21 cellular contexts compared by ENCODE assay signal in genomic region chr13:27853871-27854270, GRCh38.
DNase-seq lines count a peak whose midpoint lies in the region; ATAC-seq, FAIRE-seq and TF ChIP-seq lines count a peak whose summit lies in the region.
"Had no signal": no experiment of that assay in that cellular context is flagged by ENCODE, and none has a peak within 500 bp of the region (broad histone marks: within the 10 kb centered on the region; RNA-seq: fewer than 3 reads in every experiment).

No MANE protein-coding gene starts in this region.

- H3K27ac Mint-ChIP-seq in stimulated activated effector memory CD8-positive, alpha-beta T cell treated with anti-CD3 and anti-CD28 coated beads, Interleukin-12 subunit alpha, Interleukin-12 subunit beta, amount 100 ng/mL, for 72 hours, result no peak overlapping the region
- H3K27ac Mint-ChIP-seq: B cell, CD14-positive monocyte, GM23338 had no signal

- H3K9ac ChIP-seq in H1 (replicated peaks in 1 of 4; ENCODE audit: extremely low read depth in 1 of 4, low read depth in 3 of 4, low read length in 3 of 4) (no peak overlapping the region), neuronal stem cell (ENCODE audit: low read depth, low read length, poor library complexity) (peak overlapping the region; percentile 7), mesendoderm (ENCODE audit: low read length) (no peak overlapping the region)

- peaks cover 0 to 2% of the 10 kb centered on the region in 2 experiments for H4K20me1 ChIP-seq in H1 (replicated peaks in 1 of 2; ENCODE audit: control insufficient read depth in 1 of 2, insufficient read depth in 2 of 2, low read length in 2 of 2)

- H3K4me1 Mint-ChIP-seq in stimulated activated effector memory CD8-positive, alpha-beta T cell treated with anti-CD3 and anti-CD28 coated beads, Interleukin-12 subunit alpha, Interleukin-12 subunit beta, amount 100 ng/mL, for 72 hours, result no peaks in the 10 kb centered on the region
- H3K4me1 Mint-ChIP-seq: B cell, CD14-positive monocyte had no signal

- H3K4ac ChIP-seq in H1 (replicated peaks; ENCODE audit: insufficient read length, low read depth, low read length) (no peak overlapping the region), neuronal stem cell (ENCODE audit: low read length) (no peak overlapping the region), mesendoderm (ENCODE audit: low read depth, low read length) (no peak overlapping the region)

- no peak overlapping the region for H3K4me2 ChIP-seq in H1 (ENCODE audit: insufficient read depth in 1 of 2, low read depth in 2 of 2, low read length in 2 of 2)
- H3K4me2 ChIP-seq in neuronal stem cell (ENCODE audit: insufficient read depth, low read length, poor library complexity, severe bottlenecking), result no peak overlapping the region
- no peak overlapping the region for H3K4me2 ChIP-seq in mesendoderm (ENCODE audit: low read length)
- H3K4me2 ChIP-seq: GM23338 had no signal

- no peak overlapping the region for H4K5ac ChIP-seq in H1 (ENCODE audit: insufficient read length, low read depth, low read length)
- H4K5ac ChIP-seq in mesendoderm (ENCODE audit: low read length), result no peak overlapping the region

- H3K56ac ChIP-seq in H1 (replicated peaks; ENCODE audit: insufficient read length, low read depth, low read length) (no peak overlapping the region), mesendoderm (ENCODE audit: low read length) (no peak overlapping the region)

- no peaks in the 10 kb centered on the region for H3K9me3 Mint-ChIP-seq in stimulated activated effector memory CD8-positive, alpha-beta T cell treated with anti-CD3 and anti-CD28 coated beads, Interleukin-12 subunit alpha, Interleukin-12 subunit beta, amount 100 ng/mL, for 72 hours
- H3K9me3 Mint-ChIP-seq: GM23338 had no signal

- H2BK5ac ChIP-seq in H1 (ENCODE audit: low read depth, low read length) (0 out of 2 replicates have a peak overlapping the region, but pooled peaks have one; percentile 52), neuronal stem cell (ENCODE audit: low read length) (no peak overlapping the region), mesendoderm (ENCODE audit: low read length) (no peak overlapping the region)

- H2BK12ac ChIP-seq in H1 (ENCODE audit: low read depth, low read length) (peak overlapping the region; percentile 39; the same call in 1 of the 2 replicates), neuronal stem cell (ENCODE audit: low read length) (no peak overlapping the region)

- H3K4me1 ChIP-seq in H1 (replicated peaks in 1 of 4; ENCODE audit: control insufficient read depth in 3 of 4, insufficient read depth in 4 of 4, low read length in 3 of 4) (peaks cover 0 to 7% (median 3%) of the 10 kb centered on the region in 4 experiments; a peak in 4 of 7 replicates), neuronal stem cell (ENCODE audit: control insufficient read depth in 2 of 2, insufficient read depth in 1 of 2, low read depth in 1 of 2, low read length in 2 of 2) (peaks cover 0 to 4% of the 10 kb centered on the region in 2 donors), mesendoderm (ENCODE audit: control insufficient read depth, low read depth, low read length) (no peaks in the 10 kb centered on the region)
- H3K4me1 ChIP-seq: Peyer's patch had no signal

- H4K8ac ChIP-seq in H1 (ENCODE audit: extremely low read depth, insufficient read depth, low read length), result peak overlapping the region; percentile 35; the same call in 1 of the 2 replicates
- peak overlapping the region; percentile 56 for H4K8ac ChIP-seq in neuronal stem cell (ENCODE audit: low read depth, low read length)
- H4K8ac ChIP-seq in mesendoderm (ENCODE audit: low read depth, low read length), result no peak overlapping the region

- no peak for TF ChIP-seq EP300 in H1 (IDR thresholded peaks at IDR 0.05; ENCODE audit: borderline replicate concordance in 1 of 2, low read depth in 2 of 2, low read length in 2 of 2)

- no peak for TF ChIP-seq RAD21 in H1 (IDR thresholded peaks at IDR 0.05 in 1 of 2, conservative IDR thresholded peaks at IDR 0.05 in 1 of 2; ENCODE audit: low read depth in 2 of 2, low read length in 2 of 2)

- CTCF ChIA-PET in H1 (lab: Charles Lee; ENCODE audit: partially characterized antibody), result interaction anchor here (0.9 to 1.1 kb wide), 3 partner anchors 16 to 481 kb away, joined by 3 read pairs; no protein-coding TSS in a partner anchor

- 82% methylated on average over 7 of the region's 7 CpGs; no CpG with 5 or more reads in 1 of the 2 experiments for WGBS in H1 (ENCODE audit: extremely low coverage in 1 of 2, insufficient coverage in 1 of 2, insufficient read length in 1 of 2, insufficient replicate concordance in 2 of 2, low coverage in 1 of 2, low lambda C conversion rate in 2 of 2, missing lambda C conversion rate in 1 of 2), 2 experiments
- whole genome bisulfite sequencing in neuronal stem cell (ENCODE audit: extremely low coverage in 2 of 2, insufficient read length in 2 of 2, insufficient replicate concordance in 1 of 2), 2 donors, result no CpG with 5 or more reads among the region's 7 CpGs
- WGBS in mesendoderm (ENCODE audit: extremely low coverage, insufficient coverage, low lambda C conversion rate), result no CpG with 5 or more reads among the region's 7 CpGs

- H2AFZ ChIP-seq in H1 (ENCODE audit: low read length), result no peak overlapping the region
- no peak overlapping the region for H2AFZ ChIP-seq in neuronal stem cell (ENCODE audit: low read length)
- H2AFZ ChIP-seq: GM23338 had no signal

- no peaks in the 10 kb centered on the region for H3K36me3 Mint-ChIP-seq in stimulated activated effector memory CD8-positive, alpha-beta T cell treated with anti-CD3 and anti-CD28 coated beads, Interleukin-12 subunit alpha, Interleukin-12 subunit beta, amount 100 ng/mL, for 72 hours
- H3K36me3 Mint-ChIP-seq: CD14-positive monocyte had no signal

- peak; percentile 35 for DNase-seq in AG10803 (ENCODE audit: low read depth)
- peak; percentile 54 for DNase-seq in GOT3 (lab: John Stamatoyannopoulos, UW)
- no peak for DNase-seq in H1 (ENCODE audit: low read depth in 1 of 2, low spot score in 2 of 2)
- DNase-seq in neuronal stem cell (ENCODE audit: low spot score), result no peak
- no peak for DNase-seq in mesendoderm
- no peak for DNase-seq in stimulated activated effector memory CD8-positive, alpha-beta T cell treated with anti-CD3 and anti-CD28 coated beads, Interleukin-12 subunit alpha, Interleukin-12 subunit beta, amount 100 ng/mL, for 72 hours (ENCODE audit: low spot score in 2 of 2)
- DNase-seq in activated effector memory CD4-positive, alpha-beta T cell treated with Interleukin-2 at 50 U/mL for 16 hours, result no peak
- DNase-seq: 8988T, Kasumi-1, NCI-H1105, NCI-H2029, NCI-H226, NCI-H524, NCI-H774, Peyer's patch had no signal

- H3K23ac ChIP-seq in H1 (ENCODE audit: insufficient read length) (no peak overlapping the region), neuronal stem cell (ENCODE audit: low read depth, low read length, poor library complexity) (no peak overlapping the region), mesendoderm (ENCODE audit: low read length) (no peak overlapping the region)

- TF ChIP-seq CTCF in AG10803 (conservative IDR thresholded peaks at IDR 0.05; ENCODE audit: low read length) (no peak), H1 (IDR thresholded peaks at IDR 0.05; ENCODE audit: control extremely low read depth in 1 of 3, insufficient read depth in 1 of 3, low read depth in 1 of 3, low read length in 3 of 3) (no peak)

- H3K27me3 ChIP-seq in H1 (replicated peaks in 1 of 4; ENCODE audit: control insufficient read depth in 3 of 4, extremely low read depth in 1 of 4, insufficient read depth in 3 of 4, low read length in 3 of 4) (peaks cover 0 to 6% (median 3%) of the 10 kb centered on the region in 4 experiments; a peak in 2 of 7 replicates), neuronal stem cell (ENCODE audit: control insufficient read depth in 3 of 3, insufficient read depth in 3 of 3, low read depth in 1 of 3, low read length in 3 of 3) (peaks cover 0 to 55% (median 0%) of the 10 kb centered on the region in 3 experiments), mesendoderm (ENCODE audit: insufficient read depth, low read length, poor library complexity) (no peaks in the 10 kb centered on the region)
- H3K27me3 ChIP-seq: Peyer's patch had no signal

- no peaks in the 10 kb centered on the region for H3K9me3 ChIP-seq in H1 (ENCODE audit: insufficient read depth in 2 of 2, low read depth in 1 of 2, low read length in 1 of 2)
- no peaks in the 10 kb centered on the region for H3K9me3 ChIP-seq in neuronal stem cell (replicated peaks in 1 of 2; ENCODE audit: control insufficient read depth in 2 of 2, insufficient read depth in 1 of 2, low read depth in 1 of 2, low read length in 2 of 2)
- H3K9me3 ChIP-seq: Peyer's patch had no signal

- H3K27ac ChIP-seq in H1 (ENCODE audit: low read depth, low read length) (no peak overlapping the region), neuronal stem cell (replicated peaks; ENCODE audit: low read length) (no peak overlapping the region), mesendoderm (ENCODE audit: low read depth, low read length) (no peak overlapping the region)
- H3K27ac ChIP-seq: Peyer's patch had no signal

- H3K4me3 Mint-ChIP-seq in stimulated activated effector memory CD8-positive, alpha-beta T cell treated with anti-CD3 and anti-CD28 coated beads, Interleukin-12 subunit alpha, Interleukin-12 subunit beta, amount 100 ng/mL, for 72 hours, result no peak overlapping the region
- H3K4me3 Mint-ChIP-seq: B cell, CD14-positive monocyte, GM23338 had no signal

- no peaks in the 10 kb centered on the region for H3K36me3 ChIP-seq in H1 (ENCODE audit: control insufficient read depth in 2 of 4, insufficient read depth in 4 of 4, low read length in 3 of 4)
- no peaks in the 10 kb centered on the region for H3K36me3 ChIP-seq in neuronal stem cell (replicated peaks in 1 of 2; ENCODE audit: control insufficient read depth in 2 of 2, insufficient read depth in 2 of 2, low read length in 2 of 2)
- H3K36me3 ChIP-seq in mesendoderm (ENCODE audit: control insufficient read depth, insufficient read depth, low read length), result no peaks in the 10 kb centered on the region
- H3K36me3 ChIP-seq: Peyer's patch had no signal

- H3K4me3 ChIP-seq in AG10803 (ENCODE audit: low read length) (no peak overlapping the region), H1 (ENCODE audit: extremely low read depth in 1 of 4, insufficient read depth in 2 of 4, low read depth in 3 of 4, low read length in 4 of 4) (no peak overlapping the region), neuronal stem cell (ENCODE audit: low read length in 2 of 2) (no peak overlapping the region), mesendoderm (ENCODE audit: low read length) (no peak overlapping the region)
- H3K4me3 ChIP-seq: GM12878, GM23338, Peyer's patch had no signal

- POLR2A ChIA-PET in H1 (lab: Charles Lee; ENCODE audit: partially characterized antibody), result no interaction called here

- H4K91ac ChIP-seq in H1 (replicated peaks; ENCODE audit: insufficient read length, low read length), result no peak overlapping the region
- no peak overlapping the region for H4K91ac ChIP-seq in neuronal stem cell (ENCODE audit: low read depth, low read length, poor library complexity)

- no peak overlapping the region for H3K14ac ChIP-seq in H1 (ENCODE audit: insufficient read length)
- no peak overlapping the region for H3K14ac ChIP-seq in neuronal stem cell (ENCODE audit: low read length)

- 0 out of 2 replicates have a peak overlapping the region, but pooled peaks have one; percentile 48 for H2BK20ac ChIP-seq in H1 (ENCODE audit: low read length)

- 0 out of 2 replicates have a peak overlapping the region, but pooled peaks have one; percentile 83 for H2BK15ac ChIP-seq in H1 (ENCODE audit: low read length)
- no peak overlapping the region for H2BK15ac ChIP-seq in neuronal stem cell (ENCODE audit: low read length)
- H2BK15ac ChIP-seq in mesendoderm (replicated peaks; ENCODE audit: low read depth), result no peak overlapping the region

- no peak for TF ChIP-seq POLR2A in H1 (IDR thresholded peaks at IDR 0.05; ENCODE audit: control extremely low read depth in 1 of 2, low read depth in 2 of 2, low read length in 2 of 2)

- no peaks in the 10 kb centered on the region for H3K23me2 ChIP-seq in H1 (ENCODE audit: low read depth, low read length)

- no peaks in the 10 kb centered on the region for H3K79me1 ChIP-seq in H1 (ENCODE audit: low read depth, low read length)
- H3K79me1 ChIP-seq in neuronal stem cell (ENCODE audit: low read depth, low read length), result no peaks in the 10 kb centered on the region
- H3K79me1 ChIP-seq in mesendoderm (ENCODE audit: low read length), result no peaks in the 10 kb centered on the region

- no peak for FAIRE-seq in H1 (lab: Jason Lieb, UNC)
- FAIRE-seq: D721Med, GM12878 had no signal

- no peak overlapping the region for H3K18ac ChIP-seq in H1 (ENCODE audit: extremely low read depth, low read length)
- peak overlapping the region; percentile 33 for H3K18ac ChIP-seq in neuronal stem cell (ENCODE audit: low read length)
- H3K18ac ChIP-seq in mesendoderm (ENCODE audit: low read length), result no peak overlapping the region

- no peak overlapping the region for H2AK5ac ChIP-seq in H1 (ENCODE audit: low read depth, low read length)
- H2AK5ac ChIP-seq in neuronal stem cell (ENCODE audit: low read depth, low read length), result no peak overlapping the region
- H2AK5ac ChIP-seq in mesendoderm (ENCODE audit: low read length), result no peak overlapping the region

- H2BK120ac ChIP-seq in H1 (replicated peaks; ENCODE audit: low read depth, low read length), result no peak overlapping the region
- H2BK120ac ChIP-seq in neuronal stem cell (ENCODE audit: low read depth, low read length), result no peak overlapping the region
- H2BK120ac ChIP-seq in mesendoderm (ENCODE audit: low read depth, low read length), result no peak overlapping the region

- H3K79me2 ChIP-seq in H1 (ENCODE audit: control insufficient read depth in 1 of 2, insufficient read depth in 2 of 2, low read length in 2 of 2) (no peaks in the 10 kb centered on the region), mesendoderm (ENCODE audit: control insufficient read depth, insufficient read depth, low read length) (no peaks in the 10 kb centered on the region)

- ATAC-seq in HG03571 (IDR thresholded peaks at IDR 0.05; ENCODE audit: unreplicated experiment), result no peak
- ATAC-seq in stimulated activated effector memory CD8-positive, alpha-beta T cell treated with anti-CD3 and anti-CD28 coated beads, Interleukin-12 subunit alpha, Interleukin-12 subunit beta, amount 100 ng/mL, for 72 hours, result no peak
- ATAC-seq: GM12878 had no signal

Comparison
In these comparisons a context has a peak if more than half of its experiments do, and no peak if none do; other contexts are left out.
1. DNase-seq: peak in AG10803 (single experiment) and GOT3 (single experiment); none in H1 (0 of 2), neuronal stem cell (single experiment), mesendoderm (single experiment), stimulated activated effector memory CD8-positive, alpha-beta T cell treated with anti-CD3 and anti-CD28 coated beads, Interleukin-12 subunit alpha, Interleukin-12 subunit beta, amount 100 ng/mL, for 72 hours (0 of 2) and activated effector memory CD4-positive, alpha-beta T cell treated with Interleukin-2 at 50 U/mL for 16 hours (single experiment).